Comparison of ENCODE assay signal across 8 cellular contexts in the genomic region with DNA sequence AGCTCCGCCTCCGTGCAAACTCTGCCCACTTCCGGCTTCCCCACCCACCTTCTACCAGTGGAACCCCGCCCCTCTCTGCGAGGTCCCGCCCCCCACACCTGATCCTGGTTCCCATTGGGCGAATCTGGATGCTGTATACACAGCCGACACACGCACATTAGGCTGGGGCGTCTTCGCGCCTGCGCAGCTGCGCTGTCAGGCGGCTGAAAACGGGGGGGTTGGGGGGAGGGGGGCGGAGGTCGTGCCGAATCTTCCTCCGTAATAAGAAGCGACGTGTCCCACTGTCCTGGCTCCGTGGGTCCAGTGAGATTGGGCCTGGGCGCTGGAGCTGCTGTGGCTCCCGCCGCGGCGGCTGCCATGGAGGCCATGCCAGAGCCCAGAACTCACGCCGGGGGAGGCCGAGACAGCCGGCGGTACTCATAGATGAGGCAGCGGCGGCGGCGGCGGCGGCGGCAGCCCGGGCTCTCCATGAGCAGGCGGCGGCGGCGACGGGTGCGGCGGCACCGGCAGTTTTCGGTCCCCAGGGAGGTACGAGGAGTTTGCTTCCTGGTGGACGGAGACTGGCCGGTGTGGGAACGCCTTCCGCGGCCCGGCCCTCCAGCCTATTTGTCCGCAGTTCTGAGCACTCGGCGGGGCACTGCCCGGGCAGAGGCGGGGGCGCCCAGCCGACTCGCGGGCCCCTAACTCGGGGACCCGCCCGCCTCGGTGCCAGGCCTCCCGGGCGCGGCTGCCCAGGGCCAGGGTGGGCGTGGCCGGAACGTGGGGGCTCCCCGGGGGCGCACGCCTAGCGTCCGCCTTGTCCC.
DNase-seq lines count a peak whose midpoint lies in the region; ATAC-seq and TF ChIP-seq lines count a peak whose summit lies in the region.

No MANE protein-coding gene starts in this region.

- H3K9me3 Mint-ChIP-seq in activated naive CD4-positive, alpha-beta T cell treated with anti-CD3 and anti-CD28 coated beads for 36 hours, result no peaks in the 10 kb centered on the region

- intact Hi-C loops in activated naive CD4-positive, alpha-beta T cell treated with anti-CD3 and anti-CD28 coated beads for 36 hours (cut with micrococcal nuclease), result loop anchor here (1.0 to 5.0 kb wide), 6 partner anchors 64 to 370 kb away; partner anchors contain the start of genes FKBP3, KLHL28, MIS18BP1 and PRPF39

- no peaks in the 10 kb centered on the region for H3K36me3 Mint-ChIP-seq in activated naive CD4-positive, alpha-beta T cell treated with anti-CD3 and anti-CD28 coated beads for 36 hours (ENCODE audit: low read depth)

- no peak for TF ChIP-seq EP300 in gastroesophageal sphincter (IDR thresholded peaks at IDR 0.05)

- peak overlapping the region; percentile 83 for H3K27ac Mint-ChIP-seq in activated naive CD4-positive, alpha-beta T cell treated with anti-CD3 and anti-CD28 coated beads for 36 hours

- H3K4me3 ChIP-seq in HFF-Myc (replicated peaks; ENCODE audit: low read depth, low read length) (peak overlapping the region; percentile 60), SJSA1 (peak overlapping the region; percentile 74), gastroesophageal sphincter (peak overlapping the region; percentile 68 to 80), neutrophil (ENCODE audit: low read depth in 1 of 2, low read length in 1 of 2) (peak overlapping the region; percentile 80 to 87)

- H3K27me3 Mint-ChIP-seq in activated naive CD4-positive, alpha-beta T cell treated with anti-CD3 and anti-CD28 coated beads for 36 hours (ENCODE audit: low read depth), result no peaks in the 10 kb centered on the region

- CTCF ChIA-PET in activated naive CD4-positive, alpha-beta T cell treated with anti-CD3 and anti-CD28 coated beads for 36 hours (lab: Charles Lee), result interaction anchor here (0.5 to 0.9 kb wide), 2 partner anchors 65 to 229 kb away, joined by 3 to 4 read pairs; partner anchors contain the start of genes KLHL28 and TOGARAM1

- H3K27me3 ChIP-seq in SJSA1 (replicated peaks) (no peaks in the 10 kb centered on the region), gastroesophageal sphincter (no peaks in the 10 kb centered on the region), neutrophil (peaks cover 12% of the 10 kb centered on the region)

- H3K4me1 ChIP-seq in SJSA1 (replicated peaks) (peaks cover 16% of the 10 kb centered on the region; the same call in 1 of the 2 replicates), gastroesophageal sphincter (peaks cover 0 to 51% (median 8%) of the 10 kb centered on the region in 3 donors), neutrophil (ENCODE audit: control insufficient read depth in 1 of 2, insufficient read depth in 1 of 2, low read depth in 1 of 2, low read length in 1 of 2) (peaks cover 7 to 8% of the 10 kb centered on the region in 2 experiments)

- H3K27ac ChIP-seq in SJSA1 (peak overlapping the region; percentile 86), gastroesophageal sphincter (peak overlapping the region; percentile 95 to 99 (median 98)), neutrophil (peak overlapping the region; percentile 93), substantia nigra (ENCODE audit: low read depth, low read length, poor library complexity, severe bottlenecking) (peak overlapping the region; percentile 92)

- no peaks in the 10 kb centered on the region for H3K9me3 ChIP-seq in SJSA1 (replicated peaks)
- H3K9me3 ChIP-seq in gastroesophageal sphincter, result no peaks in the 10 kb centered on the region
- no peaks in the 10 kb centered on the region for H3K9me3 ChIP-seq in neutrophil

- DNase-seq in GM04503 (ENCODE audit: low read depth), result peak; percentile 68
- DNase-seq in HFF-Myc (ENCODE audit: extremely low read depth, low read depth), result peak; percentile 91
- DNase-seq in MV-4-11 (lab: John Stamatoyannopoulos, UW), result peak; percentile 94
- DNase-seq in SJSA1 (ENCODE audit: low read depth in 1 of 2, low spot score in 2 of 2), result peak; percentile 84 to 96
- DNase-seq in activated naive CD4-positive, alpha-beta T cell treated with anti-CD3 and anti-CD28 coated beads for 36 hours, result peak; percentile 99
- DNase-seq in substantia nigra (lab: John Stamatoyannopoulos, UW), result peak; percentile 75 to 99 (median 96)

- TF ChIP-seq POLR2A in gastroesophageal sphincter (IDR thresholded peaks at IDR 0.05), result peak; percentile 83 to 88

- H3K4me3 Mint-ChIP-seq in activated naive CD4-positive, alpha-beta T cell treated with anti-CD3 and anti-CD28 coated beads for 36 hours, result peak overlapping the region; percentile 89

- TF ChIP-seq CTCF in HFF-Myc (IDR thresholded peaks at IDR 0.05; ENCODE audit: low read depth, low read length, missing control alignments) (no peak), gastroesophageal sphincter (IDR thresholded peaks at IDR 0.05) (peak in 2 of 4 experiments; percentile 7 to 24), neutrophil (IDR thresholded peaks at IDR 0.05) (no peak)

- H3K4me1 Mint-ChIP-seq in activated naive CD4-positive, alpha-beta T cell treated with anti-CD3 and anti-CD28 coated beads for 36 hours (ENCODE audit: low read depth), result peaks cover 13% of the 10 kb centered on the region

- peak; percentile 99 for ATAC-seq in gastroesophageal sphincter

- H3K36me3 ChIP-seq in SJSA1 (peaks cover 6% of the 10 kb centered on the region), gastroesophageal sphincter (no peaks in the 10 kb centered on the region), neutrophil (no peaks in the 10 kb centered on the region)

- 0% methylated on average over 3 to 4 of the region's 81 CpGs for WGBS in gastroesophageal sphincter (ENCODE audit: low coverage in 1 of 2), 2 donors

Comparison
In these comparisons a context has a peak if more than half of its experiments do, and no peak if none do; other contexts are left out.
1. Peak in every context shown above with its lines: DNase-seq, ATAC-seq, H3K4me3 ChIP-seq and H3K27ac ChIP-seq.